18 cellular contexts compared by ENCODE assay signal in genomic region chr16:57392694-57393093, GRCh38. TPM values are rescaled to one million over a fixed set of nuclear protein-coding genes. Genes with fewer than 3 reads are reported as not detected.
"Had no signal": no experiment of that assay in that cellular context is flagged by ENCODE, and none has a peak within 500 bp of the region (broad histone marks: within the 10 kb centered on the region; RNA-seq: fewer than 3 reads in every experiment).

No MANE protein-coding gene starts in this region.

- H3K27me3 ChIP-seq: testis had no signal

- H3K4me3 Mint-ChIP-seq: activated naive CD4-positive, alpha-beta T cell treated with anti-CD3 and anti-CD28 coated beads, Interleukin-2, amount 10 ng/mL, durations not matched to agents 7 days and 5 days; effector memory CD8-positive, alpha-beta T cell; naive thymus-derived CD8-positive, alpha-beta T cell had no signal

- H3K4me1 ChIP-seq: testis had no signal

- H3K9me3 Mint-ChIP-seq: activated naive CD4-positive, alpha-beta T cell treated with anti-CD3 and anti-CD28 coated beads, Interleukin-2, amount 10 ng/mL, durations not matched to agents 7 days and 5 days; activated T-helper 2 cell treated with anti-CD3 and anti-CD28 coated beads, Interferon-gamma antibody, Interleukin-2, Interleukin-4, amounts not matched to agents 10 μg/mL and 5 μg/mL and 100 μg/mL, durations not matched to agents 14 hours and 24 hours and 36 hours; effector memory CD8-positive, alpha-beta T cell; naive thymus-derived CD8-positive, alpha-beta T cell had no signal

- H3K27ac Mint-ChIP-seq: activated naive CD4-positive, alpha-beta T cell treated with anti-CD3 and anti-CD28 coated beads, Interleukin-2, amount 10 ng/mL, durations not matched to agents 7 days and 5 days; activated T-helper 2 cell treated with anti-CD3 and anti-CD28 coated beads, Interferon-gamma antibody, Interleukin-2, Interleukin-4, amounts not matched to agents 10 μg/mL and 5 μg/mL and 100 μg/mL, durations not matched to agents 14 hours and 24 hours and 36 hours; effector memory CD8-positive, alpha-beta T cell had no signal

- H3K4me3 ChIP-seq: coronary artery, lower lobe of right lung, testis had no signal

- H3K36me3 ChIP-seq: lower lobe of right lung had no signal

- ATAC-seq: effector memory CD8-positive, alpha-beta T cell; naive thymus-derived CD8-positive, alpha-beta T cell; sciatic nerve; stimulated activated naive CD8-positive, alpha-beta T cell treated with anti-CD3 and anti-CD28 coated beads, Interleukin-15, Interleukin-2, amounts not matched to agents 100 U/mL and 50 U/mL, for 24 hours had no signal

- H3K36me3 Mint-ChIP-seq: activated naive CD4-positive, alpha-beta T cell treated with anti-CD3 and anti-CD28 coated beads, Interleukin-2, amount 10 ng/mL, durations not matched to agents 7 days and 5 days; naive thymus-derived CD8-positive, alpha-beta T cell had no signal

- H3K27ac ChIP-seq: coronary artery, lower lobe of right lung, testis had no signal

- H3K9me3 ChIP-seq: lower lobe of right lung, testis had no signal

- H3K4me1 Mint-ChIP-seq: activated naive CD4-positive, alpha-beta T cell treated with anti-CD3 and anti-CD28 coated beads, Interleukin-2, amount 10 ng/mL, durations not matched to agents 7 days and 5 days had no signal

- DNase-seq: activated naive CD4-positive, alpha-beta T cell treated with anti-CD3 and anti-CD28 coated beads, Interleukin-2, amount 10 ng/mL, durations not matched to agents 7 days and 5 days; central memory CD4-positive, alpha-beta T cell; effector memory CD8-positive, alpha-beta T cell; erythroblast; hypothalamus; kidney glomerular epithelial cell; lower lobe of right lung; naive thymus-derived CD8-positive, alpha-beta T cell; stimulated activated CD4-positive, alpha-beta T cell treated with anti-CD3 and anti-CD28 coated beads, Interleukin-2, amount 100 ng/mL, for 24 hours; stimulated activated naive CD8-positive, alpha-beta T cell treated with anti-CD3 and anti-CD28 coated beads, Interleukin-15, Interleukin-2, amounts not matched to agents 100 U/mL and 50 U/mL, for 24 hours; testis had no signal

RNA-seq across cellular contexts. Expression of gene CCL17, which starts 11.9 kb away (rescaled TPM):
- total RNA-seq: fibroblast of villous mesenchyme; naive thymus-derived CD8-positive, alpha-beta T cell; posterior vena cava; sciatic nerve had no signal
- polyA plus RNA-seq: adipose tissue; naive thymus-derived CD8-positive, alpha-beta T cell had no signal

RNA-seq across cellular contexts. Expression of gene CX3CL1, which starts 20.4 kb away (rescaled TPM):
- total RNA-seq: activated T-helper 2 cell treated with anti-CD3 and anti-CD28 coated beads, Interferon-gamma antibody, Interleukin-2, Interleukin-4, amounts not matched to agents 10 μg/mL and 5 μg/mL and 100 μg/mL, durations not matched to agents 14 hours and 24 hours and 36 hours; fibroblast of villous mesenchyme; naive thymus-derived CD8-positive, alpha-beta T cell; T-helper 1 cell treated with Interleukin-12 subunit alpha and Interleukin-12 subunit beta and Interleukin-4 antibody, amounts not matched to agents 30 ng/mL and 1 ng/mL, for 36 hours had no signal
- polyA plus RNA-seq: naive thymus-derived CD8-positive, alpha-beta T cell had no signal

RNA-seq across cellular contexts. Expression of gene CCL22, which starts 34.1 kb away (rescaled TPM):
- total RNA-seq: fibroblast of villous mesenchyme, testis had no signal
- polyA plus RNA-seq: naive thymus-derived CD8-positive, alpha-beta T cell had no signal
